ENCODE assay signal across 18 cellular contexts in genomic region chr18:44672506-44672905, GRCh38.
"Had no signal": no experiment of that assay in that cellular context is flagged by ENCODE, and none has a peak within 500 bp of the region (broad histone marks: within the 10 kb centered on the region; RNA-seq: fewer than 3 reads in every experiment).

No MANE protein-coding gene starts in this region.

- H3K4me3 ChIP-seq: cardiac muscle cell, gastrocnemius medialis, psoas muscle, right lobe of liver, spleen, tibial artery had no signal

- H3K4me1 ChIP-seq: gastrocnemius medialis, psoas muscle, right lobe of liver, spleen had no signal

- H3K27me3 Mint-ChIP-seq: natural killer cell treated with Interleukin-12 subunit alpha and Interleukin-12 subunit beta and Interleukin-15 and Interleukin-18, amount 100 ng/mL, for 72 hours; stimulated activated memory B cell treated with anti-CD40 and anti-IgM and Interleukin-4, amounts not matched to agents 10 μg/mL and 1 μg/mL and 100 μg/mL, for 72 hours had no signal

- H3K4me3 Mint-ChIP-seq: dendritic cell treated with granulocyte-macrophage colony-stimulating factor and Interleukin-4, amounts not matched to agents 40 ng/mL and 50 ng/mL, for 4 days; effector memory CD8-positive, alpha-beta T cell; natural killer cell treated with Interleukin-12 subunit alpha and Interleukin-12 subunit beta and Interleukin-15 and Interleukin-18, amount 100 ng/mL, for 72 hours; stimulated activated memory B cell treated with anti-CD40 and anti-IgM and Interleukin-4, amounts not matched to agents 10 μg/mL and 1 μg/mL and 100 μg/mL, for 72 hours; stimulated activated naive CD8-positive, alpha-beta T cell treated with anti-CD3 and anti-CD28 coated beads, Interleukin-15, Interleukin-2, amounts not matched to agents 100 ng/mL and 50 ng/mL, for 24 hours had no signal

- H3K36me3 Mint-ChIP-seq: natural killer cell treated with Interleukin-12 subunit alpha and Interleukin-12 subunit beta and Interleukin-15 and Interleukin-18, amount 100 ng/mL, for 72 hours had no signal

- H3K9me3 Mint-ChIP-seq: effector memory CD8-positive, alpha-beta T cell; natural killer cell treated with Interleukin-12 subunit alpha and Interleukin-12 subunit beta and Interleukin-15 and Interleukin-18, amount 100 ng/mL, for 72 hours had no signal

- H3K27ac ChIP-seq: cardiac muscle cell, gastrocnemius medialis, psoas muscle, right lobe of liver, spleen, tibial artery had no signal

- H3K27ac Mint-ChIP-seq: dendritic cell treated with granulocyte-macrophage colony-stimulating factor and Interleukin-4, amounts not matched to agents 40 ng/mL and 50 ng/mL, for 4 days; effector memory CD8-positive, alpha-beta T cell; stimulated activated memory B cell treated with anti-CD40 and anti-IgM and Interleukin-4, amounts not matched to agents 10 μg/mL and 1 μg/mL and 100 μg/mL, for 72 hours; stimulated activated naive CD8-positive, alpha-beta T cell treated with anti-CD3 and anti-CD28 coated beads, Interleukin-15, Interleukin-2, amounts not matched to agents 100 ng/mL and 50 ng/mL, for 24 hours had no signal

- ATAC-seq: effector memory CD8-positive, alpha-beta T cell; natural killer cell treated with Interleukin-12 subunit alpha and Interleukin-12 subunit beta and Interleukin-15 and Interleukin-18, amount 100 ng/mL, for 72 hours; psoas muscle; right lobe of liver; stimulated activated memory B cell treated with anti-CD40 and anti-IgM and Interleukin-4, amounts not matched to agents 10 μg/mL and 1 μg/mL and 100 μg/mL, for 72 hours had no signal

- H3K27me3 ChIP-seq: cardiac muscle cell, gastrocnemius medialis, right lobe of liver, spleen, tibial artery had no signal

- H3K36me3 ChIP-seq: cardiac muscle cell, gastrocnemius medialis, right lobe of liver, spleen, tibial artery had no signal

- DNase-seq: effector memory CD8-positive, alpha-beta T cell; erythroblast; gastrocnemius medialis; kidney glomerular epithelial cell; psoas muscle; retina; right lobe of liver; spleen; stimulated activated CD4-positive, alpha-beta T cell treated with anti-CD3 and anti-CD28 coated beads, Interleukin-15, amount 100 ng/mL, for 24 hours; stimulated activated CD4-positive, alpha-beta T cell treated with anti-CD3 and anti-CD28 coated beads, Interleukin-1b, Interleukin-23, amount 100 ng/mL, for 48 hours; stimulated activated CD4-positive, alpha-beta T cell treated with anti-CD3 and anti-CD28 coated beads, Interleukin-4, amount 100 ng/mL, for 24 hours; tibial artery had no signal

- FAIRE-seq: colon had no signal

- H3K9me3 ChIP-seq: gastrocnemius medialis, psoas muscle, right lobe of liver, tibial artery had no signal
